ENCODE assay signal across 1 cellular context in the genomic region with DNA sequence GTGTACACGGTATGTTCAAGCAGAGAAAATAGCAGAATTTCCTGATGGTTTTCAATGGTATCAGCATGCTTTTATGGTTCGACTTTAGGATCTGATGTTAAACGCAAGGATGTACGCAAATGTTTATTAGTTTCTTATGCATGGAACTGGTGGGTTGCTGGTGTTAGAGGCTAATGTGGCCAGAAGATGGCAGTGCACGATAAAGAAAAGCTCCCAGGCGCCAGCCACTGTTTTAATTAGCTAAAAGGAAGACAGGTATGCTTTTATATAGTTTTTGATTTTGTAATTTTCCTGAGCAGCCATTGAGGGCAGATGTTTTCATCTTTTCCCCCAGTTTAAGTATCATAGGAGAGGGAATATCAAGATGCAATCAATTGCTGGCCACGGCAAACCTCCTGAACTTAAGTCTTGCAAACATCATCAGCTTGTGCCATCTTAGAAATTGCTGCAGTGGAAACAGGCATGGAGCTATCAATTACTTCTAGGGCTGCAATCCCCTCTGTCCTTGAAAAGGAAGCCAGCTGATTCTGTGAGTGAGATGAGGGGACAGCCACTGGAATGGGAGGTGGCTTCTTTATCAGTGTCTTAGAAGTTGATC.
TF ChIP-seq lines count a peak whose summit lies in the region.

No MANE protein-coding gene starts in this region.

TF ChIP-seq in GM23338, 12 proteins besides CTCF, POLR2A, EP300 and RAD21 (continued from another document):
- no peak for TF ChIP-seq REST (IDR thresholded peaks at IDR 0.05; ENCODE audit: unreplicated experiment)
- no peak for TF ChIP-seq EZH2phosphoT487 (IDR thresholded peaks at IDR 0.05; ENCODE audit: unreplicated experiment)
- no peak for TF ChIP-seq ZNF331 (CRISPR knock-in tag; IDR thresholded peaks at IDR 0.05; ENCODE audit: low read depth)
- TF ChIP-seq JUNB (IDR thresholded peaks at IDR 0.05; ENCODE audit: unreplicated experiment), result no peak
- TF ChIP-seq STAT1 (IDR thresholded peaks at IDR 0.05; ENCODE audit: unreplicated experiment), result no peak
- TF ChIP-seq CREB1 (CRISPR knock-in tag; IDR thresholded peaks at IDR 0.05; ENCODE audit: low read depth), result no peak
- no peak for TF ChIP-seq POLR2AphosphoS5 (IDR thresholded peaks at IDR 0.05; ENCODE audit: low read depth)
